19 cellular contexts compared by ENCODE assay signal in the genomic region with DNA sequence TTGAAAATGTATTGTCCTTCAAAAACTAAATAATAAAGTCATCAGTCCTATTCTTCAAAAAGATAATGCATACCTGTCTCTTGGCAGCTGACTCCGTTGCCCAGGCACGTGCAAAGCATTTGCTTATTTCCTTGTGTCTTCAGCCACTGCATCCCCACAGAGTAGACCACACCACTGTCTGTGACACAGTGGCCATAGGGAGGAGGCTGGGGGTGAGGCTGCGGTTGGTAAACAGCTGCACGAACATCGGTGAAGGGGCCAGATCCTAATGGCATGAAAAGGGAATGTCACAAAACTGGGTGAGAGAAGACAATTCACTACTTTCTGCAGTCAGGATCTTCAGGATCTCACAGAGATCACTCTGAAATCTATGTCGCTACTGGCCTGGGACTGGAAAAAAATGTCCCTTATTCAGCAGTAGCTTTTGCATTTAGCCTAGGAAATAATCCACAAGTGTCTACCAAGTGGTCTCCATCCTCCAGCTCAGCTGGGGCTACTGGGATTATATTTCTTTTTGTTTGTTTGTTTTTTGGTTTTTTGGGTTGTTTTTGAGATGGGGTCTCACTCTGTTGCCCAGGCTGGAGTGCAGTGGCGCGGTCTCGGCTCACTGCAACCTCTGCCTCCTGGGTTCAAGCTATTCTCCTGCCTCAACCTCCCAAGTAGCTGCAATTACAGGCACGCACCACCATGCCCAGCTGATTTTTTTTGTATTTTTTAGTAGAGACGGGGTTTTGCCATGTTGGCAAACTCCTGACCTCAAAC. TPM values are rescaled to one million over a fixed set of nuclear protein-coding genes. Genes with fewer than 3 reads are reported as not detected.
DNase-seq lines count a peak whose midpoint lies in the region; ATAC-seq and TF ChIP-seq lines count a peak whose summit lies in the region.
"Had no signal": no experiment of that assay in that cellular context is flagged by ENCODE, and none has a peak within 500 bp of the region (broad histone marks: within the 10 kb centered on the region; RNA-seq: fewer than 3 reads in every experiment).

No MANE protein-coding gene starts in this region.

- H3K4me3 ChIP-seq in cardiac fibroblast (replicated peaks in 1 of 2; ENCODE audit: low read depth in 2 of 2, low read length in 2 of 2), result no peak overlapping the region
- peak overlapping the region; percentile 20 for H3K4me3 ChIP-seq in skeletal muscle cell (ENCODE audit: low read depth, low read length)
- H3K4me3 ChIP-seq: body of pancreas, psoas muscle, upper lobe of right lung had no signal

- intact Hi-C loops in posterior vena cava (cut with DNase I), result loop anchor here in 1 of 2 donors (10.0 kb wide), 1 partner anchor 50 kb away; no protein-coding TSS in a partner anchor

- no peak for TF ChIP-seq CTCF in cardiac fibroblast (IDR thresholded peaks at IDR 0.05; ENCODE audit: low read depth, low read length)

- DNase-seq in HCEC 1CT (peak; percentile 27), cardiac fibroblast (ENCODE audit: low read depth in 2 of 2) (peak; percentile 69 to 74), iris pigment epithelial cell (ENCODE audit: low read depth) (peak; percentile 59), skeletal muscle cell (ENCODE audit: low read depth) (no peak), DMS114 treated with DMSO at 0.1 percent for 48 hours (lab: John Stamatoyannopoulos, UW; ENCODE audit: unreplicated experiment) (no peak), posterior vena cava (ENCODE audit: low spot score) (no peak)
- DNase-seq: activated CD4-positive, alpha-beta memory T cell treated with anti-CD3 and anti-CD28 coated beads for 36 hours; activated naive CD4-positive, alpha-beta T cell treated with anti-CD3 and anti-CD28 coated beads, Interleukin-2, amount 10 ng/mL, durations not matched to agents 7 days and 5 days; activated T-cell treated with anti-CD3 and anti-CD28 coated beads, Interleukin-2, amount 50 U/mL, for 24 hours; body of pancreas; naive thymus-derived CD8-positive, alpha-beta T cell; NCI-H1048; NCI-H526; psoas muscle; SHP77; T-helper 17 cell; upper lobe of right lung; WERI-Rb-1 had no signal

- no peak for ATAC-seq in HG03378 (IDR thresholded peaks at IDR 0.05; ENCODE audit: unreplicated experiment)
- ATAC-seq: body of pancreas; naive thymus-derived CD8-positive, alpha-beta T cell; psoas muscle; T-helper 17 cell; upper lobe of right lung had no signal

RNA-seq across cellular contexts. Expression of a gene that starts 10.7 kb away (rescaled TPM):
- total RNA-seq in posterior vena cava, result 1,000 to 10,000 TPM; 2,588 to 3,239 TPM

Comparison
In these comparisons a context has a peak if more than half of its experiments do, and no peak if none do; other contexts are left out.
1. DNase-seq: peak in HCEC 1CT (single experiment), cardiac fibroblast (2 of 2) and iris pigment epithelial cell (single experiment); none in skeletal muscle cell (single experiment), DMS114 treated with DMSO at 0.1 percent for 48 hours (single experiment) and posterior vena cava (single experiment).